ENCODE assay signal across 1 cellular context in the genomic region with DNA sequence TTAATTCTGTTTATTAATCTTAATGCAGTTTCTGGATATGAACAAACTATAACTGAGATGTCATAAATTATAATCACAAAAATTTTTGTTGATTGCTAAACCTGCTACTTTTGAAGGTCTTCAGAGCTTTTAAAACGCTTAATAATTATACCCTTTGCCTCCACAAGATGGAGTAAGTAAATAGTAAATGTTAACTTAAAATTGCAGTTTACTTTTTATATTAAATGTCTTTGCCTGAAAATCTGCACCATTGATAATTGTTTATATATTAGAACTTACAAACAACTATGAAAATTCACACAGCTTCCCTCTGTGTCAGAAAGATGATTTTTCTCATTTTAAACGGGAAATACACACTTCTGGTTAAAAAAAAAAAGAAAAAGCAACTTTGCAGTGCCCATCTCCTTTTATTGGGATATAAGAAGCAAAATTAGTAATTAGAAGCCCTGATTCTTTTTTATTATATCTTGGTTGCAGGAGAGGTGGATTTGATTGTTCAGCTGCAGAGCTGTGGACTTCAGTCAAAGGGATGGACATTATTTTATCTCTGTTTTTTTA.
TF ChIP-seq lines count a peak whose summit lies in the region.

No MANE protein-coding gene starts in this region.

TF ChIP-seq in K562, 482 proteins besides CTCF, POLR2A, EP300 and RAD21 (continued from another document):
- TF ChIP-seq, protein P1, sequence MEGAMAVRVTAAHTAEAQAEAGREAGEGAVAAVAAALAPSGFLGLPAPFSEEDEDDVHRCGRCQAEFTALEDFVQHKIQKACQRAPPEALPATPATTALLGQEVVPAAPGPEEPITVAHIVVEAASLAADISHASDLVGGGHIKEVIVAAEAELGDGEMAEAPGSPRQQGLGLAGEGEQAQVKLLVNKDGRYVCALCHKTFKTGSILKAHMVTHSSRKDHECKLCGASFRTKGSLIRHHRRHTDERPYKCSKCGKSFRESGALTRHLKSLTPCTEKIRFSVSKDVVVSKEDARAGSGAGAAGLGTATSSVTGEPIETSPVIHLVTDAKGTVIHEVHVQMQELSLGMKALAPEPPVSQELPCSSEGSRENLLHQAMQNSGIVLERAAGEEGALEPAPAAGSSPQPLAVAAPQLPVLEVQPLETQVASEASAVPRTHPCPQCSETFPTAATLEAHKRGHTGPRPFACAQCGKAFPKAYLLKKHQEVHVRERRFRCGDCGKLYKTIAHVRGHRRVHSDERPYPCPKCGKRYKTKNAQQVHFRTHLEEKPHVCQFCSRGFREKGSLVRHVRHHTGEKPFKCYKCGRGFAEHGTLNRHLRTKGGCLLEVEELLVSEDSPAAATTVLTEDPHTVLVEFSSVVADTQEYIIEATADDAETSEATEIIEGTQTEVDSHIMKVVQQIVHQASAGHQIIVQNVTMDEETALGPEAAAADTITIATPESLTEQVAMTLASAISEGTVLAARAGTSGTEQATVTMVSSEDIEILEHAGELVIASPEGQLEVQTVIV (CRISPR knock-in tag; IDR thresholded peaks at IDR 0.05; ENCODE audit: borderline replicate concordance), result no peak
- TF ChIP-seq, protein P2, sequence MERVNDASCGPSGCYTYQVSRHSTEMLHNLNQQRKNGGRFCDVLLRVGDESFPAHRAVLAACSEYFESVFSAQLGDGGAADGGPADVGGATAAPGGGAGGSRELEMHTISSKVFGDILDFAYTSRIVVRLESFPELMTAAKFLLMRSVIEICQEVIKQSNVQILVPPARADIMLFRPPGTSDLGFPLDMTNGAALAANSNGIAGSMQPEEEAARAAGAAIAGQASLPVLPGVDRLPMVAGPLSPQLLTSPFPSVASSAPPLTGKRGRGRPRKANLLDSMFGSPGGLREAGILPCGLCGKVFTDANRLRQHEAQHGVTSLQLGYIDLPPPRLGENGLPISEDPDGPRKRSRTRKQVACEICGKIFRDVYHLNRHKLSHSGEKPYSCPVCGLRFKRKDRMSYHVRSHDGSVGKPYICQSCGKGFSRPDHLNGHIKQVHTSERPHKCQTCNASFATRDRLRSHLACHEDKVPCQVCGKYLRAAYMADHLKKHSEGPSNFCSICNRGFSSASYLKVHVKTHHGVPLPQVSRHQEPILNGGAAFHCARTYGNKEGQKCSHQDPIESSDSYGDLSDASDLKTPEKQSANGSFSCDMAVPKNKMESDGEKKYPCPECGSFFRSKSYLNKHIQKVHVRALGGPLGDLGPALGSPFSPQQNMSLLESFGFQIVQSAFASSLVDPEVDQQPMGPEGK (CRISPR knock-in tag; IDR thresholded peaks at IDR 0.05; ENCODE audit: borderline replicate concordance), result no peak
- TF ChIP-seq CBX2 (IDR thresholded peaks at IDR 0.05; ENCODE audit: insufficient read depth, low read length, poor library complexity, severe bottlenecking), result no peak
